In genomic region chr14:56887211-56887610, GRCh38 we compare ENCODE assay signal across 25 cellular contexts.
DNase-seq lines count a peak whose midpoint lies in the region; FAIRE-seq and TF ChIP-seq lines count a peak whose summit lies in the region.
"Had no signal": no experiment of that assay in that cellular context is flagged by ENCODE, and none has a peak within 500 bp of the region (broad histone marks: within the 10 kb centered on the region; RNA-seq: fewer than 3 reads in every experiment).

No MANE protein-coding gene starts in this region.

- H4K8ac ChIP-seq in H1 (ENCODE audit: extremely low read depth, insufficient read depth, low read length) = no peak overlapping the region

- H2BK12ac ChIP-seq in H1 (ENCODE audit: low read depth, low read length) = no peak overlapping the region

- no peaks in the 10 kb centered on the region for H3K79me1 ChIP-seq in H1 (ENCODE audit: low read depth, low read length)

- no peak overlapping the region for H2BK5ac ChIP-seq in H1 (ENCODE audit: low read depth, low read length)

- TF ChIP-seq EP300 in H1 (IDR thresholded peaks at IDR 0.05; ENCODE audit: borderline replicate concordance in 1 of 2, low read depth in 2 of 2, low read length in 2 of 2) = no peak

- H3K23ac ChIP-seq in H1 (ENCODE audit: insufficient read length) = no peak overlapping the region

- H3K4ac ChIP-seq in H1 (replicated peaks; ENCODE audit: insufficient read length, low read depth, low read length) = no peak overlapping the region

- no peak overlapping the region for H2BK15ac ChIP-seq in H1 (ENCODE audit: low read length)

- no peak for TF ChIP-seq RAD21 in H1 (IDR thresholded peaks at IDR 0.05 in 1 of 2, conservative IDR thresholded peaks at IDR 0.05 in 1 of 2; ENCODE audit: low read depth in 2 of 2, low read length in 2 of 2)

- DNase-seq in NCI-H82 (lab: John Stamatoyannopoulos, UW) = peak; percentile 78
- DNase-seq in NCI-H82 treated with DMSO at 0.1 percent for 48 hours (lab: John Stamatoyannopoulos, UW; ENCODE audit: unreplicated experiment) = no peak
- DNase-seq in PC-9 = no peak
- no peak for DNase-seq in H1 (ENCODE audit: low read depth in 1 of 2, low spot score in 2 of 2)
- no peak for DNase-seq in retinal pigment epithelial cell (ENCODE audit: low read depth)
- DNase-seq in brain microvascular endothelial cell = no peak
- no peak for DNase-seq in stimulated activated CD4-positive, alpha-beta T cell treated with anti-CD3 and anti-CD28 coated beads, Interleukin-4, amount 100 ng/mL, for 24 hours
- no peak for DNase-seq in activated CD4-positive, alpha-beta T cell treated with anti-CD3 and anti-CD28 coated beads for 1 hour
- DNase-seq: 8988T; Calu3; CD8-positive, alpha-beta memory T cell; DMS153; GDM1; MG63; NCI-H1417 treated with DMSO at 0.1 percent for 48 hours; NCI-H187; NCI-H2171; NCI-H345; NCI-H524; NCI-H774; Right ventricle myocardium superior had no signal

- H3K56ac ChIP-seq in H1 (replicated peaks; ENCODE audit: insufficient read length, low read depth, low read length) = no peak overlapping the region

- in situ Hi-C loops in brain microvascular endothelial cell (cut with HindIII; ENCODE audit: low pct_ligation_motif_present, low sequenced_read_pairs) = no loop called here

- H3K4me1 ChIP-seq in PC-9 (replicated peaks; ENCODE audit: insufficient read depth) (peaks cover 22% of the 10 kb centered on the region), H1 (replicated peaks in 1 of 4; ENCODE audit: control insufficient read depth in 3 of 4, insufficient read depth in 4 of 4, low read length in 3 of 4) (peaks cover 0 to 23% (median 13%) of the 10 kb centered on the region in 4 experiments; a peak in 3 of 7 replicates)

- no peaks in the 10 kb centered on the region for H3K9me2 ChIP-seq in PC-9 (ENCODE audit: insufficient read depth)

- 0 out of 2 replicates have a peak, but pooled peaks cover 11% of the 10 kb centered on the region for H3F3A ChIP-seq in PC-9 (ENCODE audit: insufficient read depth, low read depth)

- H4K5ac ChIP-seq in H1 (ENCODE audit: insufficient read length, low read depth, low read length) = no peak overlapping the region

- H2AFZ ChIP-seq in PC-9 = no peak overlapping the region
- H2AFZ ChIP-seq in H1 (ENCODE audit: low read length) = no peak overlapping the region

- H3K4me3 ChIP-seq in PC-9 = no peak overlapping the region
- no peak overlapping the region for H3K4me3 ChIP-seq in H1 (ENCODE audit: extremely low read depth in 1 of 4, insufficient read depth in 2 of 4, low read depth in 3 of 4, low read length in 4 of 4)
- H3K4me3 ChIP-seq in retinal pigment epithelial cell (ENCODE audit: low read length) = peak overlapping the region; percentile 27
- H3K4me3 ChIP-seq in brain microvascular endothelial cell (ENCODE audit: low read depth, low read length) = no peak overlapping the region
- H3K4me3 ChIP-seq: HAP-1, K562, MG63 had no signal

- H3K9me3 ChIP-seq in PC-9 (ENCODE audit: insufficient read depth, low read depth) = no peaks in the 10 kb centered on the region; the same call in 1 of the 2 replicates
- no peaks in the 10 kb centered on the region for H3K9me3 ChIP-seq in H1 (ENCODE audit: insufficient read depth in 2 of 2, low read depth in 1 of 2, low read length in 1 of 2)
- H3K9me3 ChIP-seq: HAP-1, MG63 had no signal

- H3K18ac ChIP-seq in H1 (ENCODE audit: extremely low read depth, low read length) = no peak overlapping the region; the same call in 1 of the 2 replicates

- no peak overlapping the region for H2AK5ac ChIP-seq in H1 (ENCODE audit: low read depth, low read length)

- no peaks in the 10 kb centered on the region for H3K36me3 ChIP-seq in PC-9 (ENCODE audit: low read depth)
- no peaks in the 10 kb centered on the region for H3K36me3 ChIP-seq in H1 (ENCODE audit: control insufficient read depth in 2 of 4, insufficient read depth in 4 of 4, low read length in 3 of 4)
- H3K36me3 ChIP-seq in brain microvascular endothelial cell (replicated peaks) = no peaks in the 10 kb centered on the region
- H3K36me3 ChIP-seq: HAP-1, MG63 had no signal

- H3K4me2 ChIP-seq in PC-9 (peak overlapping the region; percentile 52), H1 (ENCODE audit: insufficient read depth in 1 of 2, low read depth in 2 of 2, low read length in 2 of 2) (no peak overlapping the region; a peak in 1 of 4 replicates)

- CTCF ChIA-PET in PC-9 (lab: Charles Lee) (no interaction called here), H1 (lab: Charles Lee; ENCODE audit: partially characterized antibody) (interaction anchor here (0.9 to 3.2 kb wide), 6 partner anchors 11 to 295 kb away, joined by 4 to 13 read pairs (median 5); no protein-coding TSS in a partner anchor)

- no peak overlapping the region for H4K91ac ChIP-seq in H1 (replicated peaks; ENCODE audit: insufficient read length, low read length)

- H3K9ac ChIP-seq in H1 (replicated peaks in 1 of 4; ENCODE audit: extremely low read depth in 1 of 4, low read depth in 3 of 4, low read length in 3 of 4) = no peak overlapping the region

- 56% methylated on average over 2 of the region's 2 CpGs; no CpG with 5 or more reads in 1 of the 2 experiments for WGBS in H1 (ENCODE audit: extremely low coverage in 1 of 2, insufficient coverage in 1 of 2, insufficient read length in 1 of 2, insufficient replicate concordance in 2 of 2, low coverage in 1 of 2, low lambda C conversion rate in 2 of 2, missing lambda C conversion rate in 1 of 2), 2 experiments

- H4K20me1 ChIP-seq in PC-9 (ENCODE audit: insufficient read depth) (no peaks in the 10 kb centered on the region), H1 (replicated peaks in 1 of 2; ENCODE audit: control insufficient read depth in 1 of 2, insufficient read depth in 2 of 2, low read length in 2 of 2) (no peaks in the 10 kb centered on the region)

- H2BK120ac ChIP-seq in H1 (replicated peaks; ENCODE audit: low read depth, low read length) = no peak overlapping the region

- no peaks in the 10 kb centered on the region for H3K27me3 ChIP-seq in PC-9 (ENCODE audit: insufficient read depth, low read depth)
- H3K27me3 ChIP-seq in H1 (replicated peaks in 1 of 4; ENCODE audit: control insufficient read depth in 3 of 4, extremely low read depth in 1 of 4, insufficient read depth in 3 of 4, low read length in 3 of 4) = peaks cover 1 to 12% (median 10%) of the 10 kb centered on the region in 4 experiments; a peak in 6 of 7 replicates
- H3K27me3 ChIP-seq in brain microvascular endothelial cell (replicated peaks) = no peaks in the 10 kb centered on the region
- H3K27me3 ChIP-seq: MG63 had no signal

- H2BK20ac ChIP-seq in H1 (ENCODE audit: low read length) = no peak overlapping the region

- H3K27ac ChIP-seq in PC-9 = peak overlapping the region; percentile 21; the same call in 1 of the 2 replicates
- H3K27ac ChIP-seq in H1 (ENCODE audit: low read depth, low read length) = no peak overlapping the region
- no peak overlapping the region for H3K27ac ChIP-seq in brain microvascular endothelial cell
- H3K27ac ChIP-seq: C4-2B had no signal

- H3K79me2 ChIP-seq in PC-9 (ENCODE audit: low read depth) (no peaks in the 10 kb centered on the region), H1 (ENCODE audit: control insufficient read depth in 1 of 2, insufficient read depth in 2 of 2, low read length in 2 of 2) (no peaks in the 10 kb centered on the region)

- H3K14ac ChIP-seq in H1 (ENCODE audit: insufficient read length) = no peak overlapping the region

- H3K23me2 ChIP-seq in H1 (ENCODE audit: low read depth, low read length) = no peaks in the 10 kb centered on the region

- POLR2A ChIA-PET in PC-9 (lab: Charles Lee; ENCODE audit: unreplicated experiment) = no interaction called here
- POLR2A ChIA-PET in H1 (lab: Charles Lee; ENCODE audit: partially characterized antibody) = interaction anchor here (1.0 to 1.5 kb wide), 3 partner anchors 32 to 81 kb away, joined by 3 to 4 read pairs (median 4); no protein-coding TSS in a partner anchor

- no TSS peak for BruUV-seq in PC-9 (replicated peaks; lab: Mats Ljungman, UMichigan)

- no peak for TF ChIP-seq CTCF in PC-9 (conservative IDR thresholded peaks at IDR 0.05)
- no peak for TF ChIP-seq CTCF in H1 (IDR thresholded peaks at IDR 0.05; ENCODE audit: control extremely low read depth in 1 of 3, insufficient read depth in 1 of 3, low read depth in 1 of 3, low read length in 3 of 3)
- no peak for TF ChIP-seq CTCF in retinal pigment epithelial cell (conservative IDR thresholded peaks at IDR 0.05; ENCODE audit: low read depth, low read length)
- TF ChIP-seq CTCF in brain microvascular endothelial cell (IDR thresholded peaks at IDR 0.05; ENCODE audit: low read depth, low read length, missing control alignments) = no peak

- no peak for TF ChIP-seq POLR2A in H1 (IDR thresholded peaks at IDR 0.05; ENCODE audit: control extremely low read depth in 1 of 2, low read depth in 2 of 2, low read length in 2 of 2)

- intact Hi-C loops in PC-9 (cut with micrococcal nuclease; ENCODE audit: unreplicated experiment) = no loop called here

- peak; percentile 71 for FAIRE-seq in H1 (lab: Jason Lieb, UNC)
- FAIRE-seq: HepG2, K562 had no signal

TF ChIP-seq in H1, 55 proteins besides CTCF, POLR2A, EP300 and RAD21 (continues in another document):
- TF ChIP-seq BCL11A (IDR thresholded peaks at IDR 0.05; ENCODE audit: low read depth in 2 of 2, low read length in 2 of 2) = no peak
- TF ChIP-seq EGR1 (IDR thresholded peaks at IDR 0.05; ENCODE audit: borderline replicate concordance, low read depth, low read length) = no peak
- TF ChIP-seq E2F6 (IDR thresholded peaks at IDR 0.05) = no peak
- no peak for TF ChIP-seq SIX5 (IDR thresholded peaks at IDR 0.05; ENCODE audit: low read depth, low read length)
- no peak for TF ChIP-seq POU5F1 (IDR thresholded peaks at IDR 0.05; ENCODE audit: low read depth, low read length)
- TF ChIP-seq CBX5 (IDR thresholded peaks at IDR 0.05; ENCODE audit: low read depth, low read length) = no peak
- TF ChIP-seq ZNF274 (IDR thresholded peaks at IDR 0.05; ENCODE audit: borderline replicate concordance, extremely low read depth, low read length) = no peak
- TF ChIP-seq SUZ12 (IDR thresholded peaks at IDR 0.05; ENCODE audit: low read length) = no peak
- no peak for TF ChIP-seq TAF7 (optimal IDR thresholded peaks at IDR 0.05; ENCODE audit: borderline replicate concordance, low read depth, low read length)
- TF ChIP-seq CBX8 (IDR thresholded peaks at IDR 0.05; ENCODE audit: borderline replicate concordance, low read depth, low read length) = no peak
- no peak for TF ChIP-seq TCF12 (IDR thresholded peaks at IDR 0.05; ENCODE audit: low read depth, low read length)
- no peak for TF ChIP-seq KDM1A (IDR thresholded peaks at IDR 0.05; ENCODE audit: borderline replicate concordance, low read length)
- no peak for TF ChIP-seq CHD1 (IDR thresholded peaks at IDR 0.05; ENCODE audit: low read depth, low read length)
- no peak for TF ChIP-seq KDM4A (IDR thresholded peaks at IDR 0.05; ENCODE audit: low read depth, low read length, severe bottlenecking)
